In the genomic region with DNA sequence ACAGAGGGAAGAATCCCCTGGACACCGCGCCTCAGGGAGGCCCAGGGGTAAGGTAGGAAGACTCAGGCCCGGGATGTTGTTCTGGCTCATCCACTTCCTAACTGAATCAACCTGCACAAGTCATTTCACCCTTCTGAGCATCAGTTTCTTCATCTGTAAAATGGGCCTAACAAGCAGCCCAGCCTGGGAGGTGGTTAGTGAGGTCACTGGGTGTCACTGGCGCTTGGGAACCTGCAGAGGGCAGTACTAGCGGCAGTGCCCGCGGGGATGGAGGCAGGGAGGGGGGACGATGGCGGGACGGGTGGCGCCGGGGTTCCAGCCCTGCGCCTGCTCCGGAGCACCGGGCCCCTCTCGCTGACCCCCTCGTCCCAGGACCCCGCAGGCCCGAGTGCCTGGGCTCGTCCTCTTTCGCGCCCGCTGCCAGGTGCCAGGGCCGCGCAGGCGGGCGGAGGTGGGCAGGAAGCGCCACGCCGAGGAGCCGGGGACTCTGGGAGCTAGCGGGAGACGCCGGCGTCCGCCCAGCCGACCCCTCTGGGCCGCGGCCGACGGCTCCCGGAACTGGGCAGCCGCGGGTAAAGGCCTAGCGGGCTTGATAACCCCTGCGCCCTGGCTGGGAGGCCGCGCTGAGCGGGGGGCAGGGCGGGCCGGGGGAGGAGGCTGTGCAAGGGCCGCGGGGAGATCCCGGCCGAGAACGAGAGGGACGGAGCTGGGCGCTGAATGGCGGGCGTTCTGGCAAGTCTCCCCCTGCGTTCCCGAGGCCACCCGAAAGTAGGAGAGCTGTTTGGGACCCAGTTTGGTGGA, we compare ENCODE assay signal across 8 cellular contexts. TPM values are rescaled to one million over a fixed set of nuclear protein-coding genes. Genes with fewer than 3 reads are reported as not detected.
DNase-seq lines count a peak whose midpoint lies in the region; ATAC-seq and TF ChIP-seq lines count a peak whose summit lies in the region.

A gene with protein sequence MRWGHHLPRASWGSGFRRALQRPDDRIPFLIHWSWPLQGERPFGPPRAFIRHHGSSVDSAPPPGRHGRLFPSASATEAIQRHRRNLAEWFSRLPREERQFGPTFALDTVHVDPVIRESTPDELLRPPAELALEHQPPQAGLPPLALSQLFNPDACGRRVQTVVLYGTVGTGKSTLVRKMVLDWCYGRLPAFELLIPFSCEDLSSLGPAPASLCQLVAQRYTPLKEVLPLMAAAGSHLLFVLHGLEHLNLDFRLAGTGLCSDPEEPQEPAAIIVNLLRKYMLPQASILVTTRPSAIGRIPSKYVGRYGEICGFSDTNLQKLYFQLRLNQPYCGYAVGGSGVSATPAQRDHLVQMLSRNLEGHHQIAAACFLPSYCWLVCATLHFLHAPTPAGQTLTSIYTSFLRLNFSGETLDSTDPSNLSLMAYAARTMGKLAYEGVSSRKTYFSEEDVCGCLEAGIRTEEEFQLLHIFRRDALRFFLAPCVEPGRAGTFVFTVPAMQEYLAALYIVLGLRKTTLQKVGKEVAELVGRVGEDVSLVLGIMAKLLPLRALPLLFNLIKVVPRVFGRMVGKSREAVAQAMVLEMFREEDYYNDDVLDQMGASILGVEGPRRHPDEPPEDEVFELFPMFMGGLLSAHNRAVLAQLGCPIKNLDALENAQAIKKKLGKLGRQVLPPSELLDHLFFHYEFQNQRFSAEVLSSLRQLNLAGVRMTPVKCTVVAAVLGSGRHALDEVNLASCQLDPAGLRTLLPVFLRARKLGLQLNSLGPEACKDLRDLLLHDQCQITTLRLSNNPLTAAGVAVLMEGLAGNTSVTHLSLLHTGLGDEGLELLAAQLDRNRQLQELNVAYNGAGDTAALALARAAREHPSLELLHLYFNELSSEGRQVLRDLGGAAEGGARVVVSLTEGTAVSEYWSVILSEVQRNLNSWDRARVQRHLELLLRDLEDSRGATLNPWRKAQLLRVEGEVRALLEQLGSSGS (plus strand): TSS at position 255 of the 801 bp plus-strand sequence. CDS start 2,679 bp downstream, outside the sequence.

- POLR2A ChIA-PET in AG04449 (lab: Yijun Ruan, JAX): interaction anchor here (0.6 to 0.9 kb wide), 4 partner anchors 9 to 149 kb away, joined by 3 read pairs; no protein-coding TSS in a partner anchor

- CTCF ChIA-PET in AG04449 (lab: Yijun Ruan, JAX): interaction anchor here (0.7 to 11.5 kb wide), 27 partner anchors 10 to 206 kb away, joined by 3 to 139 read pairs (median 4); a partner anchor contains a TSS

- peaks cover 0 to 4% (median 2%) of the 10 kb centered on the region in 4 donors for H3K4me1 ChIP-seq in right lobe of liver

- H3K4me3 ChIP-seq in AG04449 (ENCODE audit: low read depth, low read length) (peak within 1 kb of the TSS; percentile 70), right lobe of liver (peak within 1 kb of the TSS; percentile 63 to 95 (median 94))

- H3K36me3 ChIP-seq in right lobe of liver: no peaks in the 10 kb centered on the region

- no peaks in the 10 kb centered on the region for H3K27me3 ChIP-seq in right lobe of liver

- H3K27ac ChIP-seq in right lobe of liver: peak within 1 kb of the TSS; percentile 70 to 95 (median 93)

- intact Hi-C loops in right lobe of liver (cut with DNase I): no loop called here

- TF ChIP-seq CTCF in AG04449 (IDR thresholded peaks at IDR 0.05; ENCODE audit: insufficient read depth, low read length, missing control alignments) (peak; percentile 93), right lobe of liver (IDR thresholded peaks at IDR 0.05) (peak; percentile 81 to 85 (median 84))

- TF ChIP-seq POLR2A in GM18526 (IDR thresholded peaks at IDR 0.05; ENCODE audit: extremely low read depth, insufficient read length) (peak; percentile 73), right lobe of liver (IDR thresholded peaks at IDR 0.05) (peak; percentile 87)

- peak; percentile 91 for ATAC-seq in HG03095 (IDR thresholded peaks at IDR 0.05; ENCODE audit: unreplicated experiment)
- ATAC-seq in right lobe of liver: peak; percentile 93 to 98 (median 96)

- no peaks in the 10 kb centered on the region for H3K9me3 ChIP-seq in right lobe of liver

- DNase-seq in AG04449 (ENCODE audit: low read depth, low spot score): peak; percentile 19
- peak; percentile 80 for DNase-seq in NCI-H2196 treated with DMSO at 0.1 percent for 48 hours (lab: John Stamatoyannopoulos, UW; ENCODE audit: unreplicated experiment)
- peak; percentile 64 to 84 for DNase-seq in activated CD4-positive, alpha-beta T cell treated with anti-CD3 and anti-CD28 coated beads, Interleukin-2, amount 50 U/mL, for 24 hours (ENCODE audit: low read depth in 1 of 2, low spot score in 1 of 2)
- DNase-seq in dermis microvascular lymphatic vessel endothelial cell (ENCODE audit: low read depth in 2 of 2): peak; percentile 76 to 86
- DNase-seq in right lobe of liver: peak; percentile 86 to 91 (median 89)
- DNase-seq in stimulated activated CD4-positive, alpha-beta T cell treated with anti-CD3 and anti-CD28 coated beads, Interleukin-4, amount 100 ng/mL, for 24 hours: peak; percentile 88

- no CpG with 5 or more reads among the region's 63 CpGs for WGBS in right lobe of liver (ENCODE audit: insufficient coverage, low coverage, low lambda C conversion rate, missing lambda C conversion rate)

RNA-seq across cellular contexts. Expression of the gene that starts here (rescaled TPM):
- total RNA-seq in dermis microvascular lymphatic vessel endothelial cell: 11.0 and 16.1 TPM in 2 replicates
- 10 to 100 TPM in 4 of 6 experiments, 1 to 10 TPM in 2; 8.1 to 13.2 (median 10.9) TPM for total RNA-seq in right lobe of liver

Comparison
In these comparisons a context has a peak if more than half of its experiments do, and no peak if none do; other contexts are left out.
1. Peak in every context shown above with its lines: DNase-seq, ATAC-seq, H3K4me3 ChIP-seq and H3K27ac ChIP-seq.
2. DNase-seq: peak in every context shown above with its lines; median percentile 89 in right lobe of liver; 88 in stimulated activated CD4-positive, alpha-beta T cell treated with anti-CD3 and anti-CD28 coated beads, Interleukin-4, amount 100 ng/mL, for 24 hours; 81 in dermis microvascular lymphatic vessel endothelial cell; 80 in NCI-H2196 treated with DMSO at 0.1 percent for 48 hours; 74 in activated CD4-positive, alpha-beta T cell treated with anti-CD3 and anti-CD28 coated beads, Interleukin-2, amount 50 U/mL, for 24 hours; 19 in AG04449.